ENCODE assay signal across 18 cellular contexts in genomic region chr3:112646623-112647022, GRCh38. TPM values are rescaled to one million over a fixed set of nuclear protein-coding genes. Genes with fewer than 3 reads are reported as not detected.
A peak's percentile ranks its signal among the peaks of the same experiment; 100 is the strongest.
DNase-seq lines count a peak whose midpoint lies in the region; ATAC-seq, FAIRE-seq and TF ChIP-seq lines count a peak whose summit lies in the region.
"Had no signal": no experiment of that assay in that cellular context is flagged by ENCODE, and none has a peak within 500 bp of the region (broad histone marks: within the 10 kb centered on the region; RNA-seq: fewer than 3 reads in every experiment).

No MANE protein-coding gene starts in this region.

- peak overlapping the region; percentile 60 for H3K4me2 ChIP-seq in keratinocyte (ENCODE audit: control insufficient read depth, extremely low read depth, insufficient read depth, low read depth, low read length)

- DNase-seq in right cardiac atrium = no peak
- no peak for DNase-seq in right atrium auricular region (ENCODE audit: low spot score)
- peak; percentile 57 for DNase-seq in RCC 7860 (ENCODE audit: low spot score)
- DNase-seq in keratinocyte (ENCODE audit: low read depth, low spot score) = no peak
- no peak for DNase-seq in A172 (ENCODE audit: low spot score)
- no peak for DNase-seq in NCI-H2107 (lab: John Stamatoyannopoulos, UW)
- DNase-seq in NCI-H524 (lab: John Stamatoyannopoulos, UW) = no peak
- DNase-seq: activated CD4-positive, alpha-beta T cell treated with anti-CD3 and anti-CD28 coated beads, Interleukin-2, amount 50 U/mL, for 1 hour; activated naive CD8-positive, alpha-beta T cell treated with anti-CD3 and anti-CD28 coated beads, Interleukin-2, amount 10 ng/mL, durations not matched to agents 7 days and 5 days; activated T-cell treated with anti-CD3 and anti-CD28 coated beads, Interleukin-2, amount 50 U/mL, for 4 hours; cerebellar nuclear complex; heart left ventricle; NCI-H526; RPMI8226; stimulated activated CD4-positive, alpha-beta T cell treated with anti-CD3 and anti-CD28 coated beads, Interleukin-4, amount 100 ng/mL, for 4 hours had no signal

- no peak overlapping the region for H3K9ac ChIP-seq in keratinocyte (ENCODE audit: control insufficient read depth, extremely low read depth, insufficient read depth, low read length)

- H3K4me3 ChIP-seq in right cardiac atrium (ENCODE audit: low read length) (no peak overlapping the region), right atrium auricular region (no peak overlapping the region), keratinocyte (ENCODE audit: control insufficient read depth in 2 of 3, extremely low read depth in 1 of 3, insufficient read depth in 2 of 3, low read depth in 1 of 3, low read length in 3 of 3) (no peak overlapping the region)
- H3K4me3 ChIP-seq: heart left ventricle, vagina had no signal

- H3K36me3 ChIP-seq in right atrium auricular region = no peaks in the 10 kb centered on the region
- H3K36me3 ChIP-seq in keratinocyte (ENCODE audit: control insufficient read depth in 2 of 2, extremely low read depth in 1 of 2, insufficient read depth in 2 of 2, low read length in 2 of 2) = no peaks in the 10 kb centered on the region
- H3K36me3 ChIP-seq: heart left ventricle, vagina had no signal

- dilution Hi-C loops in keratinocyte (cut with MboI; ENCODE audit: extremely low pct_ligation_motif_present, low sequenced_read_pairs) = loop anchor here (10.0 kb wide), 1 partner anchor 358 kb away; no protein-coding TSS in a partner anchor

- H4K20me1 ChIP-seq in keratinocyte (ENCODE audit: control insufficient read depth, extremely low read depth, insufficient read depth, low read length) = no peaks in the 10 kb centered on the region

- H3K4me1 ChIP-seq in right cardiac atrium (ENCODE audit: control insufficient read depth, insufficient read depth, low read length) = no peaks in the 10 kb centered on the region
- peaks cover 0 to 32% of the 10 kb centered on the region in 2 donors for H3K4me1 ChIP-seq in right atrium auricular region
- peaks cover 48% of the 10 kb centered on the region for H3K4me1 ChIP-seq in keratinocyte (ENCODE audit: control insufficient read depth, extremely low read depth, insufficient read depth, low read length)

- no peaks in the 10 kb centered on the region for H3K9me1 ChIP-seq in keratinocyte (ENCODE audit: control insufficient read depth, extremely low read depth, insufficient read depth, low read length)

- ATAC-seq in right cardiac atrium = no peak
- no peak for ATAC-seq in HG03045 (IDR thresholded peaks at IDR 0.05; ENCODE audit: unreplicated experiment)
- ATAC-seq: activated T-cell treated with anti-CD3 and anti-CD28 coated beads, Interleukin-2, amount 50 U/mL, for 4 hours; natural killer cell treated with Interleukin-12 subunit alpha and Interleukin-12 subunit beta and Interleukin-15 and Interleukin-18, amount 100 ng/mL, for 72 hours had no signal

- 73% methylated on average over 7 of the region's 7 CpGs for WGBS in right cardiac atrium

- peak overlapping the region; percentile 2 for H2AFZ ChIP-seq in keratinocyte (ENCODE audit: control insufficient read depth, low read length)

- H3K27me3 ChIP-seq in right cardiac atrium (ENCODE audit: control insufficient read depth, insufficient read depth) (no peaks in the 10 kb centered on the region), right atrium auricular region (no peaks in the 10 kb centered on the region), keratinocyte (ENCODE audit: control insufficient read depth, extremely low read depth, insufficient read depth, low read length) (no peaks in the 10 kb centered on the region)
- H3K27me3 ChIP-seq: vagina had no signal

- no peaks in the 10 kb centered on the region for H3K79me2 ChIP-seq in keratinocyte (ENCODE audit: control insufficient read depth, insufficient read depth, low read length)

- H3K27ac ChIP-seq in right cardiac atrium (ENCODE audit: low read length) = peak overlapping the region; percentile 31
- H3K27ac ChIP-seq in right atrium auricular region = peak overlapping the region in 1 of 2 donors; percentile 33
- peak overlapping the region; percentile 11 for H3K27ac ChIP-seq in keratinocyte (ENCODE audit: control insufficient read depth, insufficient read depth, low read length)
- H3K27ac ChIP-seq: vagina had no signal

- no peak for TF ChIP-seq CTCF in right atrium auricular region (IDR thresholded peaks at IDR 0.05)
- no peak for TF ChIP-seq CTCF in keratinocyte (optimal IDR thresholded peaks at IDR 0.05 in 1 of 3, IDR thresholded peaks at IDR 0.05 in 1 of 3, conservative IDR thresholded peaks at IDR 0.05 in 1 of 3; ENCODE audit: extremely low read depth in 1 of 3, insufficient read depth in 2 of 3, low read length in 3 of 3)

- FAIRE-seq in RCC 7860 (lab: Jason Lieb, UNC) = no peak
- FAIRE-seq in keratinocyte (lab: Jason Lieb, UNC) = no peak

- H3K9me3 ChIP-seq in right cardiac atrium (ENCODE audit: control insufficient read depth, low read length) (no peaks in the 10 kb centered on the region), right atrium auricular region (no peaks in the 10 kb centered on the region), keratinocyte (ENCODE audit: control insufficient read depth, low read depth, low read length) (no peaks in the 10 kb centered on the region)
- H3K9me3 ChIP-seq: heart left ventricle, vagina had no signal

- intact Hi-C loops in right cardiac atrium (cut with DNase I) = loop anchor here in 1 of 4 donors (10.0 kb wide), 1 partner anchor 338 kb away; no protein-coding TSS in a partner anchor

RNA-seq across cellular contexts. Expression of gene CCDC80, which starts 5.7 kb away (rescaled TPM):
- total RNA-seq in right cardiac atrium (100 to 1,000 TPM; 123 to 187 (median 152) TPM), right atrium auricular region (100 to 1,000 TPM in 1 of 2 donors, 10 to 100 TPM in 1; 94.4 to 206 TPM)
- polyA plus RNA-seq in right cardiac atrium (20.3 TPM), keratinocyte (10.4 to 14.7 TPM (median 12.8 TPM) in 3 replicates)
- polyA plus RNA-seq in keratinocyte (2011; ENCODE audit: low read depth) = 117 TPM
- 8.5 and 14.1 TPM in 2 replicates for polyA plus RNA-seq in keratinocyte (2011; cell fraction: cytosol; rRNA removed)
- 32.3 and 35.1 TPM in 2 replicates for polyA plus RNA-seq in keratinocyte (2011; cell fraction: nucleus; rRNA removed)
- 30.0 and 53.1 TPM in 2 replicates for polyA plus RNA-seq in keratinocyte (2012; ENCODE audit: low replicate concordance)
- polyA minus RNA-seq in keratinocyte = 8.4 to 10.0 TPM (median 9.7 TPM) in 3 replicates
- polyA minus RNA-seq in keratinocyte (2011; cell fraction: cytosol; rRNA and poly(A)+ RNA removed) = 10.9 TPM
- 15.5 and 40.6 TPM in 2 replicates for polyA minus RNA-seq in keratinocyte (2011; cell fraction: nucleus; rRNA and poly(A)+ RNA removed)
- 24.4 and 56.8 TPM in 2 replicates for total RNA-seq in A172 (2014; rRNA removed; shearing (Covaris generic))
- total RNA-seq: activated naive CD8-positive, alpha-beta T cell treated with anti-CD3 and anti-CD28 coated beads, Interleukin-2, amount 10 ng/mL, durations not matched to agents 7 days and 5 days had no signal
